In the genomic region with DNA sequence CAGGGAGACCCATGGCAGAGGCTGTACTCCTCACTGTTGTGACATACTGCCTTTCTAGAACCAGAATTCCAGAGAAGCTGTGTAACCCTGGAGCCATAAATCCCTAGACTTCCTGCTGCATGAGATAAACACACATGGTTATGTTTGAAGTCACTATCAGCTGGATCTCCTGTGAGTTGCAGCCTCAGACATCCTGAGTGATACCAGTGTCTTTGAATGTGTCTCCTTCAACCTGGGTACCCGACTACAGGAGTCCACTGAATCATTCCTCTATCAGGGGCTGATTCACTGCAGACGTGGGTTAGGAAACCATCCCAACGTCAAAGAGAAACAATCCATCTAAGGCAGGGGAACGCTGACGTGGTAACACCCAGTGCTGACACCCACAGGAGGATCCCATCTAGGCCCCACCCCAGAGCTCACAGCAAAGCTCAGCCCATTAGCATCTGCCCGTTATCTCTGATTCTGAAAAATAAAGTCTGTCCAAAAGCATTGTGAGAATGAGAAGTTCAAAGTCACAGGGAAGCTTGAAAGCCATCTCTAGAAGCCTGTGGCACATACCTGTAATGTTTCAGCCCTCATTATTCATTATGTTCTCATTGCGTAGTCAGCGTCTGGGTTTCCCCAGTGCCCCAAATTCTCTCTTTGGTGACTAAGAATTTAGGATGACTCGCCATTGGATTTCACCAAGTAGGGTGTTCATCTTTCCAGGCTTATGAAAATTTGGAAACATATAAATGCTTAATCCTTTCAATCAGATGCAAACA, we compare ENCODE assay signal across 14 cellular contexts. TPM values are rescaled to one million over a fixed set of nuclear protein-coding genes. Genes with fewer than 3 reads are reported as not detected.
DNase-seq lines count a peak whose midpoint lies in the region; ATAC-seq and TF ChIP-seq lines count a peak whose summit lies in the region.
"Had no signal": no experiment of that assay in that cellular context is flagged by ENCODE, and none has a peak within 500 bp of the region (broad histone marks: within the 10 kb centered on the region; RNA-seq: fewer than 3 reads in every experiment).

No MANE protein-coding gene starts in this region.

- H3K9me3 Mint-ChIP-seq in activated CD4-positive, alpha-beta memory T cell treated with anti-CD3 and anti-CD28 coated beads for 36 hours: no peaks in the 10 kb centered on the region
- H3K9me3 Mint-ChIP-seq in activated CD4-positive, alpha-beta memory T cell treated with anti-CD3 and anti-CD28 coated beads, Interleukin-2, amount 10 ng/mL, durations not matched to agents 7 days and 5 days: peaks cover 2% of the 10 kb centered on the region

- POLR2A ChIA-PET in activated CD4-positive, alpha-beta memory T cell treated with anti-CD3 and anti-CD28 coated beads for 36 hours (lab: Charles Lee): no interaction called here
- POLR2A ChIA-PET in activated CD4-positive, alpha-beta memory T cell treated with anti-CD3 and anti-CD28 coated beads, Interleukin-2, amount 10 ng/mL, durations not matched to agents 7 days and 5 days (lab: Charles Lee): no interaction called here

- peaks cover 2% of the 10 kb centered on the region for H3K4me1 Mint-ChIP-seq in activated CD4-positive, alpha-beta memory T cell treated with anti-CD3 and anti-CD28 coated beads for 36 hours (ENCODE audit: low read depth)
- H3K4me1 Mint-ChIP-seq in activated CD4-positive, alpha-beta memory T cell treated with anti-CD3 and anti-CD28 coated beads, Interleukin-2, amount 10 ng/mL, durations not matched to agents 7 days and 5 days: no peaks in the 10 kb centered on the region
- H3K4me1 Mint-ChIP-seq: B cell, immature natural killer cell had no signal

- peak overlapping the region; percentile 52 for H3K4me2 ChIP-seq in smooth muscle cell

- no peaks in the 10 kb centered on the region for H3K79me2 ChIP-seq in smooth muscle cell (ENCODE audit: low read depth)

- peak; percentile 93 for ATAC-seq in RWPE2 (ENCODE audit: low read depth)
- ATAC-seq: GM12878 had no signal

- H3K27me3 Mint-ChIP-seq in activated CD4-positive, alpha-beta memory T cell treated with anti-CD3 and anti-CD28 coated beads for 36 hours: peaks cover 3% of the 10 kb centered on the region
- no peaks in the 10 kb centered on the region for H3K27me3 Mint-ChIP-seq in activated CD4-positive, alpha-beta memory T cell treated with anti-CD3 and anti-CD28 coated beads, Interleukin-2, amount 10 ng/mL, durations not matched to agents 7 days and 5 days
- H3K27me3 Mint-ChIP-seq: B cell had no signal

- no peak for TF ChIP-seq CTCF in RWPE2 (IDR thresholded peaks at IDR 0.05; ENCODE audit: poor library complexity, severe bottlenecking)
- no peak for TF ChIP-seq CTCF in fibroblast of mammary gland (conservative IDR thresholded peaks at IDR 0.05; ENCODE audit: control insufficient read depth, insufficient read depth, low read depth, low read length)
- no peak for TF ChIP-seq CTCF in smooth muscle cell (IDR thresholded peaks at IDR 0.05; ENCODE audit: borderline replicate concordance, insufficient read depth, poor library complexity, severe bottlenecking)
- no peak for TF ChIP-seq CTCF in vagina (IDR thresholded peaks at IDR 0.05)

- intact Hi-C loops in activated CD4-positive, alpha-beta memory T cell treated with anti-CD3 and anti-CD28 coated beads for 36 hours (cut with micrococcal nuclease): loop anchor here (1.0 to 5.0 kb wide), 3 partner anchors 244 to 554 kb away; a partner anchor contains a TSS
- intact Hi-C loops in vagina (cut with DNase I): loop anchor here (10.0 kb wide), 1 partner anchor 246 kb away; a partner anchor contains a TSS

- H2AFZ ChIP-seq in smooth muscle cell (ENCODE audit: low read depth): no peak overlapping the region

- 11% methylated on average over 9 of the region's 9 CpGs for WGBS in smooth muscle cell (ENCODE audit: low lambda C conversion rate)

- no peaks in the 10 kb centered on the region for H4K20me1 ChIP-seq in smooth muscle cell (ENCODE audit: low read depth)

- CTCF ChIA-PET in activated CD4-positive, alpha-beta memory T cell treated with anti-CD3 and anti-CD28 coated beads for 36 hours (lab: Charles Lee): interaction anchor here (0.7 to 1.5 kb wide), 2 partner anchors 8 to 9 kb away, joined by 3 to 7 read pairs; no protein-coding TSS in a partner anchor
- CTCF ChIA-PET in activated CD4-positive, alpha-beta memory T cell treated with anti-CD3 and anti-CD28 coated beads, Interleukin-2, amount 10 ng/mL, durations not matched to agents 7 days and 5 days (lab: Charles Lee): interaction anchor here (4.5 kb wide), 1 partner anchor 8 kb away, joined by 13 read pairs; no protein-coding TSS in a partner anchor

- H3K4me1 ChIP-seq in RWPE2 (ENCODE audit: insufficient read depth, poor library complexity, severe bottlenecking) (peaks cover 15% of the 10 kb centered on the region), smooth muscle cell (ENCODE audit: low read depth) (peaks cover 8% of the 10 kb centered on the region), vagina (peaks cover 7% of the 10 kb centered on the region)
- H3K4me1 ChIP-seq: right atrium auricular region had no signal

- H3K9ac ChIP-seq in smooth muscle cell (ENCODE audit: low read depth): peak overlapping the region; percentile 77

- no peaks in the 10 kb centered on the region for H3K9me3 ChIP-seq in RWPE2 (ENCODE audit: severe bottlenecking)
- H3K9me3 ChIP-seq in smooth muscle cell (replicated peaks; ENCODE audit: low read depth): no peaks in the 10 kb centered on the region
- H3K9me3 ChIP-seq in vagina: no peaks in the 10 kb centered on the region
- H3K9me3 ChIP-seq: right atrium auricular region had no signal

- H3K4me3 ChIP-seq in RWPE2 (ENCODE audit: severe bottlenecking) (no peak overlapping the region), fibroblast of mammary gland (ENCODE audit: control insufficient read depth, low read depth, low read length) (no peak overlapping the region), smooth muscle cell (no peak overlapping the region), vagina (no peak overlapping the region)
- H3K4me3 ChIP-seq: GM12878, right atrium auricular region had no signal

- peak; percentile 31 for DNase-seq in activated CD4-positive, alpha-beta memory T cell treated with anti-CD3 and anti-CD28 coated beads for 36 hours
- DNase-seq in activated CD4-positive, alpha-beta memory T cell treated with anti-CD3 and anti-CD28 coated beads, Interleukin-2, amount 10 ng/mL, durations not matched to agents 7 days and 5 days: no peak
- DNase-seq in RWPE2 (ENCODE audit: low spot score) (peak; percentile 83), fibroblast of mammary gland (ENCODE audit: low read depth) (peak; percentile 99), smooth muscle cell (lab: John Stamatoyannopoulos, UW; ENCODE audit: unreplicated experiment) (no peak), superior temporal gyrus (ENCODE audit: extremely low spot score) (no peak), MV-4-11 (lab: John Stamatoyannopoulos, UW) (no peak), vagina (ENCODE audit: extremely low spot score in 2 of 2) (no peak)
- DNase-seq: activated CD4-positive, alpha-beta T cell treated with anti-CD3 and anti-CD28 coated beads for 4 hours; immature natural killer cell; NCI-H446 had no signal

- H3K36me3 Mint-ChIP-seq in activated CD4-positive, alpha-beta memory T cell treated with anti-CD3 and anti-CD28 coated beads for 36 hours: no peaks in the 10 kb centered on the region
- no peaks in the 10 kb centered on the region for H3K36me3 Mint-ChIP-seq in activated CD4-positive, alpha-beta memory T cell treated with anti-CD3 and anti-CD28 coated beads, Interleukin-2, amount 10 ng/mL, durations not matched to agents 7 days and 5 days (ENCODE audit: low read depth)
- H3K36me3 Mint-ChIP-seq: immature natural killer cell had no signal

- H3F3A ChIP-seq in smooth muscle cell (ENCODE audit: low read depth): peaks cover 39% of the 10 kb centered on the region

- H3K36me3 ChIP-seq in RWPE2 (ENCODE audit: low read depth) (no peaks in the 10 kb centered on the region), smooth muscle cell (ENCODE audit: low read depth) (no peaks in the 10 kb centered on the region), vagina (no peaks in the 10 kb centered on the region)
- H3K36me3 ChIP-seq: right atrium auricular region had no signal

- no peaks in the 10 kb centered on the region for H3K27me3 ChIP-seq in RWPE2 (ENCODE audit: insufficient read depth, poor library complexity, severe bottlenecking)
- H3K27me3 ChIP-seq in smooth muscle cell (ENCODE audit: low read depth): no peaks in the 10 kb centered on the region
- H3K27me3 ChIP-seq in vagina: no peaks in the 10 kb centered on the region
- H3K27me3 ChIP-seq: right atrium auricular region had no signal

- no peak for TF ChIP-seq POLR2A in vagina (IDR thresholded peaks at IDR 0.05)

- H3K4me3 Mint-ChIP-seq in activated CD4-positive, alpha-beta memory T cell treated with anti-CD3 and anti-CD28 coated beads for 36 hours: no peak overlapping the region
- no peak overlapping the region for H3K4me3 Mint-ChIP-seq in activated CD4-positive, alpha-beta memory T cell treated with anti-CD3 and anti-CD28 coated beads, Interleukin-2, amount 10 ng/mL, durations not matched to agents 7 days and 5 days
- H3K4me3 Mint-ChIP-seq: B cell, immature natural killer cell had no signal

- peak overlapping the region; percentile 44 for H3K27ac Mint-ChIP-seq in activated CD4-positive, alpha-beta memory T cell treated with anti-CD3 and anti-CD28 coated beads for 36 hours
- H3K27ac Mint-ChIP-seq in activated CD4-positive, alpha-beta memory T cell treated with anti-CD3 and anti-CD28 coated beads, Interleukin-2, amount 10 ng/mL, durations not matched to agents 7 days and 5 days: no peak overlapping the region
- H3K27ac Mint-ChIP-seq: B cell, immature natural killer cell had no signal

- peak overlapping the region; percentile 81 for H3K27ac ChIP-seq in RWPE2 (ENCODE audit: poor library complexity, severe bottlenecking)
- H3K27ac ChIP-seq in smooth muscle cell (ENCODE audit: low read depth): peak overlapping the region; percentile 98
- H3K27ac ChIP-seq in vagina: no peak overlapping the region
- H3K27ac ChIP-seq: right atrium auricular region had no signal

RNA-seq across cellular contexts. Expression of a gene that starts 36.3 kb away (rescaled TPM):
- under 1 TPM; 0.27 to 0.48 TPM for total RNA-seq in activated CD4-positive, alpha-beta memory T cell treated with anti-CD3 and anti-CD28 coated beads for 36 hours
- total RNA-seq in activated CD4-positive, alpha-beta memory T cell treated with anti-CD3 and anti-CD28 coated beads, Interleukin-2, amount 10 ng/mL, durations not matched to agents 7 days and 5 days: not detected
- 194 and 196 TPM in 2 replicates for total RNA-seq in smooth muscle cell
- polyA plus RNA-seq in smooth muscle cell: 292 and 304 TPM in 2 replicates
- 46.4 TPM for total RNA-seq in vagina

Comparison
In these comparisons a context has a peak if more than half of its experiments do, and no peak if none do; other contexts are left out.
1. DNase-seq: peak in activated CD4-positive, alpha-beta memory T cell treated with anti-CD3 and anti-CD28 coated beads for 36 hours (single experiment), RWPE2 (single experiment) and fibroblast of mammary gland (single experiment); none in activated CD4-positive, alpha-beta memory T cell treated with anti-CD3 and anti-CD28 coated beads, Interleukin-2, amount 10 ng/mL, durations not matched to agents 7 days and 5 days (single experiment), smooth muscle cell (single experiment), superior temporal gyrus (single experiment), MV-4-11 (single experiment) and vagina (0 of 2).
2. RNA of a gene that starts 36.3 kb away (total RNA-seq): 194 to 196 TPM in smooth muscle cell and 46.4 TPM in vagina (single experiment); 0.27 to 0.48 TPM in activated CD4-positive, alpha-beta memory T cell treated with anti-CD3 and anti-CD28 coated beads for 36 hours and not detected in activated CD4-positive, alpha-beta memory T cell treated with anti-CD3 and anti-CD28 coated beads, Interleukin-2, amount 10 ng/mL, durations not matched to agents 7 days and 5 days; every median in the first group is over 10 times any median in the second.